ENCODE assay signal across 26 cellular contexts in the genomic region with DNA sequence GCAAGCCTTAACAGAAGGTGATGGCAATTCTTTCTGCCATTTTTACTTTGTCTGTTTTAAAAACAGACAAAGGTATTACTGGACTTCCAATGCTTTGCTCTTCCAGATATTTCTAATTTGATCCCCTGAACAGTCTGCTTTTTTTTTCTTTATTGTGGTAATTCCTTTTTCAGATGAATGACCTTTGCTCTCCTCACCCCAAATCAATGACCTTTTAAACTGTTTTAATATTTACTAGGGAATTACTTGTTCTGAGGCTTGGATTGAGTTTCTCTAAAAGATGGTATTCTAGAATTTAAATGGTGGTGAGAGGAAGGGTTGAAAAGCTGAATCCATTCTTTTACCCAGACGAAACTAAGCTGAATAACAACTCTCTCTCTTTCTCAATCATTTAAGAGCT.
"Had no signal": no experiment of that assay in that cellular context is flagged by ENCODE, and none has a peak within 500 bp of the region (broad histone marks: within the 10 kb centered on the region; RNA-seq: fewer than 3 reads in every experiment).

No MANE protein-coding gene starts in this region.

- H3K36me3 ChIP-seq: left lung, ovary, prostate gland, sigmoid colon, spleen, tibial nerve, upper lobe of right lung had no signal

- H3K27me3 Mint-ChIP-seq: natural killer cell treated with Interleukin-12 subunit alpha and Interleukin-12 subunit beta and Interleukin-15 and Interleukin-18, amount 100 ng/mL, for 72 hours had no signal

- ATAC-seq: left cardiac atrium; left lung; naive thymus-derived CD4-positive, alpha-beta T cell; natural killer cell treated with Interleukin-12 subunit alpha and Interleukin-12 subunit beta and Interleukin-15 and Interleukin-18, amount 100 ng/mL, for 72 hours; right cardiac atrium; stimulated activated memory B cell treated with anti-CD40 and anti-IgM and Interleukin-4, amounts not matched to agents 10 μg/mL and 1 μg/mL and 100 μg/mL, for 72 hours; stimulated activated naive CD8-positive, alpha-beta T cell treated with anti-CD3 and anti-CD28 coated beads, Interleukin-15, amount 100 ng/mL, for 72 hours; upper lobe of right lung had no signal

- H3K27me3 ChIP-seq: left lung, ovary, sigmoid colon, tibial nerve, upper lobe of right lung had no signal

- H3K9me3 Mint-ChIP-seq: mesothelial cell of epicardium; natural killer cell treated with Interleukin-12 subunit alpha and Interleukin-12 subunit beta and Interleukin-15 and Interleukin-18, amount 100 ng/mL, for 72 hours had no signal

- H3K4me1 Mint-ChIP-seq: naive thymus-derived CD4-positive, alpha-beta T cell; stimulated activated memory B cell treated with anti-CD40 and anti-IgM and Interleukin-4, amounts not matched to agents 10 μg/mL and 1 μg/mL and 100 μg/mL, for 72 hours; stimulated activated naive CD8-positive, alpha-beta T cell treated with anti-CD3 and anti-CD28 coated beads, Interleukin-15, amount 100 ng/mL, for 72 hours had no signal

- H3K27ac Mint-ChIP-seq: mesothelial cell of epicardium; naive thymus-derived CD4-positive, alpha-beta T cell; natural killer cell treated with Interleukin-12 subunit alpha and Interleukin-12 subunit beta and Interleukin-15 and Interleukin-18, amount 100 ng/mL, for 72 hours; stimulated activated memory B cell treated with anti-CD40 and anti-IgM and Interleukin-4, amounts not matched to agents 10 μg/mL and 1 μg/mL and 100 μg/mL, for 72 hours had no signal

- H3K4me3 Mint-ChIP-seq: mesothelial cell of epicardium; naive thymus-derived CD4-positive, alpha-beta T cell; natural killer cell treated with Interleukin-12 subunit alpha and Interleukin-12 subunit beta and Interleukin-15 and Interleukin-18, amount 100 ng/mL, for 72 hours; stimulated activated memory B cell treated with anti-CD40 and anti-IgM and Interleukin-4, amounts not matched to agents 10 μg/mL and 1 μg/mL and 100 μg/mL, for 72 hours; stimulated activated naive CD8-positive, alpha-beta T cell treated with anti-CD3 and anti-CD28 coated beads, Interleukin-15, amount 100 ng/mL, for 72 hours had no signal

- H3K4me1 ChIP-seq: prostate gland, upper lobe of right lung had no signal

- DNase-seq: head of caudate nucleus; hippocampal formation; kidney glomerular epithelial cell; left cardiac atrium; left lung; mesendoderm; naive thymus-derived CD4-positive, alpha-beta T cell; ovary; retina; right cardiac atrium; sigmoid colon; small intestine; spleen; stimulated activated CD4-positive, alpha-beta T cell treated with anti-CD3 and anti-CD28 coated beads, Interleukin-2, amount 100 ng/mL, for 48 hours; stimulated activated CD4-positive, alpha-beta T cell treated with anti-CD3 and anti-CD28 coated beads, Interleukin-4, amount 100 ng/mL, for 4 hours; stimulated activated CD8-positive, alpha-beta memory T cell treated with anti-CD3 and anti-CD28 coated beads, Interleukin-4, amount 100 ng/mL, for 48 hours; stimulated activated naive CD4-positive, alpha-beta T cell treated with Interleukin-2 at 50 U/mL for 16 hours; stimulated activated naive CD8-positive, alpha-beta T cell treated with anti-CD3 and anti-CD28 coated beads, Interleukin-15, amount 100 ng/mL, for 72 hours; substantia nigra; upper lobe of right lung had no signal

- H3K9me3 ChIP-seq: left lung, ovary, prostate gland, sigmoid colon, spleen, tibial nerve, upper lobe of right lung had no signal

- H3K36me3 Mint-ChIP-seq: mesothelial cell of epicardium; natural killer cell treated with Interleukin-12 subunit alpha and Interleukin-12 subunit beta and Interleukin-15 and Interleukin-18, amount 100 ng/mL, for 72 hours; stimulated activated memory B cell treated with anti-CD40 and anti-IgM and Interleukin-4, amounts not matched to agents 10 μg/mL and 1 μg/mL and 100 μg/mL, for 72 hours had no signal

- H3K4me3 ChIP-seq: left lung, lung, ovary, prostate gland, sigmoid colon, spleen, tibial nerve, upper lobe of right lung had no signal

- H3K27ac ChIP-seq: left lung, ovary, prostate gland, sigmoid colon, spleen, tibial nerve, upper lobe of right lung had no signal
